ENCODE assay signal across 8 cellular contexts in the genomic region with DNA sequence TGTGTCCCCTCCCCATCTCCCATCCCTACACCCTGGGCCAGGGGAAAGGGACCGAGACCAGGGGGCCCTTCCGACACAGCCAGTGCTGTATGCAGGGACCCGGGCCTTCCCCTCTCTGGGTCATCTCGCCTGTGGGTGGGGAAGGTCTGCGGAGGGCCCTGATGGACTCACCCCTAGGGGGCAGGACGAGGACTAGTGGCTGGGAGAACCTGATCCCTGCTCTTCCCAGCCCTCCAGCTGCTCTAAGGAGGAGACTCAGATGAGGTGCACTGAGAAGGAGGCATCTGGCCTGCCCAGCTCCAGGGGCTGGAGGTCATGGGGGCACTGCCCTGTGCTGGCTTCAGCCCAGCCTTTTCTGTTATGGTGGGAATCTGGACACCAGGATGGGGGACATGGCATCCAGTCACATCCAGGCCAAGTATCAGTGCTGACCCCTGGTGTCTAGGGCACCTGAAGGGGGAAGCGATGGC. TPM values are rescaled to one million over a fixed set of nuclear protein-coding genes. Genes with fewer than 3 reads are reported as not detected.
A peak's percentile ranks its signal among the peaks of the same experiment; 100 is the strongest.
DNase-seq lines count a peak whose midpoint lies in the region; ATAC-seq and TF ChIP-seq lines count a peak whose summit lies in the region.

No MANE protein-coding gene starts in this region.

- no peaks in the 10 kb centered on the region for H4K20me1 ChIP-seq in HCT116 (ENCODE audit: insufficient read depth)

- H3K9me3 ChIP-seq in HCT116 (ENCODE audit: control insufficient read depth in 1 of 2, insufficient read depth in 1 of 2, low read depth in 1 of 2, low read length in 2 of 2) (no peaks in the 10 kb centered on the region), ascending aorta (no peaks in the 10 kb centered on the region)

- ATAC-seq in HCT116 = peak; percentile 84

- TF ChIP-seq RAD21 in HCT116 (IDR thresholded peaks at IDR 0.05; ENCODE audit: low read depth) = peak; percentile 51

- POLR2A ChIA-PET in HCT116 (lab: Charles Lee) = interaction anchor here (0.6 to 1.7 kb wide), 2 partner anchors 63 to 294 kb away, joined by 3 to 4 read pairs; a partner anchor contains a TSS

- peak overlapping the region; percentile 97 for H3K4me2 ChIP-seq in HCT116 (ENCODE audit: low read length)

- H3K4me1 ChIP-seq in HCT116 (ENCODE audit: control insufficient read depth in 1 of 2, insufficient read depth in 2 of 2, low read length in 2 of 2) = peaks cover 2 to 24% of the 10 kb centered on the region in 2 experiments; a peak in 3 of 4 replicates
- H3K4me1 ChIP-seq in ascending aorta = peaks cover 17 to 55% of the 10 kb centered on the region in 2 donors

- peak overlapping the region; percentile 87 for H3K27ac ChIP-seq in HCT116 (ENCODE audit: low read depth, low read length)
- H3K27ac ChIP-seq in ascending aorta = peak overlapping the region; percentile 98 to 99

- peak overlapping the region; percentile 79 for H3K9ac ChIP-seq in HCT116 (ENCODE audit: low read length)

- H3K36me3 ChIP-seq in HCT116 (ENCODE audit: control insufficient read depth in 1 of 2, insufficient read depth in 2 of 2, low read length in 2 of 2) = peaks cover 0 to 3% of the 10 kb centered on the region in 2 experiments; a peak in 1 of 4 replicates
- H3K36me3 ChIP-seq in ascending aorta = peaks cover 21 to 39% of the 10 kb centered on the region in 2 donors

- no TSS peak for BruUV-seq in HCT116 (replicated peaks; lab: Mats Ljungman, UMichigan)

- no peak for TF ChIP-seq POLR2A in HCT116 (IDR thresholded peaks at IDR 0.05; ENCODE audit: borderline replicate concordance, extremely low read depth, insufficient read depth, insufficient read length)

- intact Hi-C loops in HCT116 (cut with micrococcal nuclease) = no loop called here
- intact Hi-C loops in ascending aorta (cut with DNase I) = loop anchor here (5.0 kb wide), 1 partner anchor 230 kb away; a partner anchor contains a TSS

- TF ChIP-seq CTCF in HCT116 (IDR thresholded peaks at IDR 0.05 in 2 of 3, conservative IDR thresholded peaks at IDR 0.05 in 1 of 3; ENCODE audit: borderline replicate concordance in 1 of 3, insufficient read depth in 1 of 3, low read depth in 2 of 3, low read length in 2 of 3) = peak; percentile 79 to 90 (median 83)
- peak; percentile 52 to 62 (median 53) for TF ChIP-seq CTCF in ascending aorta (IDR thresholded peaks at IDR 0.05)

- RAD21 ChIA-PET in HCT116 (lab: Charles Lee; ENCODE audit: low non-redundant PET in 1 of 2, low total read pairs in 2 of 2, uncharacterized antibody in 2 of 2, unreplicated experiment in 2 of 2) = interaction anchor here in 1 of 2 experiments (0.6 kb wide), 1 partner anchor 54 kb away, joined by 4 read pairs; no protein-coding TSS in a partner anchor

- H3K9me2 ChIP-seq in HCT116 (ENCODE audit: insufficient read depth) = no peaks in the 10 kb centered on the region

- DNase-seq in HCT116 (ENCODE audit: low read depth, low spot score) = peak; percentile 33
- DNase-seq in ascending aorta (ENCODE audit: low spot score in 2 of 2) = peak in 1 of 2 donors; percentile 71
- DNase-seq in iPS-NIHi11 (ENCODE audit: low spot score) = peak; percentile 76
- DNase-seq in stromal cell of bone marrow (ENCODE audit: low read depth) = peak; percentile 47
- DNase-seq in NCI-H1048 (lab: John Stamatoyannopoulos, UW) = no peak
- DNase-seq in effector CD8-positive, alpha-beta T cell (lab: John Stamatoyannopoulos, UW) = no peak
- DNase-seq in KG1 (lab: John Stamatoyannopoulos, UW) = no peak
- DNase-seq in cortex of kidney (lab: John Stamatoyannopoulos, UW) = no peak

- H3K79me2 ChIP-seq in HCT116 (ENCODE audit: insufficient read depth, low read length) = peaks cover 7% of the 10 kb centered on the region; the same call in 1 of the 2 replicates

- no peak overlapping the region for H2AFZ ChIP-seq in HCT116 (ENCODE audit: low read depth, low read length, poor library complexity, severe bottlenecking)

- peak overlapping the region; percentile 78 to 92 for H3K4me3 ChIP-seq in HCT116 (replicated peaks in 1 of 2; ENCODE audit: low read depth in 1 of 2, low read length in 2 of 2)
- peak overlapping the region; percentile 92 to 93 for H3K4me3 ChIP-seq in ascending aorta

- H3K27me3 ChIP-seq in HCT116 (ENCODE audit: insufficient read depth, low read length) (no peaks in the 10 kb centered on the region), ascending aorta (no peaks in the 10 kb centered on the region)

- CTCF ChIA-PET in HCT116 (lab: Charles Lee) = interaction anchor here (1.0 to 1.5 kb wide), 4 partner anchors 11 to 64 kb away, joined by 3 to 5 read pairs (median 3); a partner anchor contains a TSS

TF ChIP-seq in HCT116, 20 proteins besides CTCF, POLR2A, EP300 and RAD21:
- no peak for TF ChIP-seq EZH2 (IDR thresholded peaks at IDR 0.05)
- TF ChIP-seq, protein P1, sequence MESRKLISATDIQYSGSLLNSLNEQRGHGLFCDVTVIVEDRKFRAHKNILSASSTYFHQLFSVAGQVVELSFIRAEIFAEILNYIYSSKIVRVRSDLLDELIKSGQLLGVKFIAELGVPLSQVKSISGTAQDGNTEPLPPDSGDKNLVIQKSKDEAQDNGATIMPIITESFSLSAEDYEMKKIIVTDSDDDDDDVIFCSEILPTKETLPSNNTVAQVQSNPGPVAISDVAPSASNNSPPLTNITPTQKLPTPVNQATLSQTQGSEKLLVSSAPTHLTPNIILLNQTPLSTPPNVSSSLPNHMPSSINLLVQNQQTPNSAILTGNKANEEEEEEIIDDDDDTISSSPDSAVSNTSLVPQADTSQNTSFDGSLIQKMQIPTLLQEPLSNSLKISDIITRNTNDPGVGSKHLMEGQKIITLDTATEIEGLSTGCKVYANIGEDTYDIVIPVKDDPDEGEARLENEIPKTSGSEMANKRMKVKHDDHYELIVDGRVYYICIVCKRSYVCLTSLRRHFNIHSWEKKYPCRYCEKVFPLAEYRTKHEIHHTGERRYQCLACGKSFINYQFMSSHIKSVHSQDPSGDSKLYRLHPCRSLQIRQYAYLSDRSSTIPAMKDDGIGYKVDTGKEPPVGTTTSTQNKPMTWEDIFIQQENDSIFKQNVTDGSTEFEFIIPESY (IDR thresholded peaks at IDR 0.05; ENCODE audit: extremely low read depth, insufficient replicate concordance, low read length) = no peak
- no peak for TF ChIP-seq ZFX (IDR thresholded peaks at IDR 0.05)
- TF ChIP-seq TCF7L2 (IDR thresholded peaks at IDR 0.05; ENCODE audit: borderline replicate concordance, extremely low read depth, insufficient read depth, insufficient read length) = no peak
- no peak for TF ChIP-seq CBX3 (IDR thresholded peaks at IDR 0.05; ENCODE audit: low read depth)
- no peak for TF ChIP-seq EGR1 (IDR thresholded peaks at IDR 0.05; ENCODE audit: low read depth)
- TF ChIP-seq, protein P2, sequence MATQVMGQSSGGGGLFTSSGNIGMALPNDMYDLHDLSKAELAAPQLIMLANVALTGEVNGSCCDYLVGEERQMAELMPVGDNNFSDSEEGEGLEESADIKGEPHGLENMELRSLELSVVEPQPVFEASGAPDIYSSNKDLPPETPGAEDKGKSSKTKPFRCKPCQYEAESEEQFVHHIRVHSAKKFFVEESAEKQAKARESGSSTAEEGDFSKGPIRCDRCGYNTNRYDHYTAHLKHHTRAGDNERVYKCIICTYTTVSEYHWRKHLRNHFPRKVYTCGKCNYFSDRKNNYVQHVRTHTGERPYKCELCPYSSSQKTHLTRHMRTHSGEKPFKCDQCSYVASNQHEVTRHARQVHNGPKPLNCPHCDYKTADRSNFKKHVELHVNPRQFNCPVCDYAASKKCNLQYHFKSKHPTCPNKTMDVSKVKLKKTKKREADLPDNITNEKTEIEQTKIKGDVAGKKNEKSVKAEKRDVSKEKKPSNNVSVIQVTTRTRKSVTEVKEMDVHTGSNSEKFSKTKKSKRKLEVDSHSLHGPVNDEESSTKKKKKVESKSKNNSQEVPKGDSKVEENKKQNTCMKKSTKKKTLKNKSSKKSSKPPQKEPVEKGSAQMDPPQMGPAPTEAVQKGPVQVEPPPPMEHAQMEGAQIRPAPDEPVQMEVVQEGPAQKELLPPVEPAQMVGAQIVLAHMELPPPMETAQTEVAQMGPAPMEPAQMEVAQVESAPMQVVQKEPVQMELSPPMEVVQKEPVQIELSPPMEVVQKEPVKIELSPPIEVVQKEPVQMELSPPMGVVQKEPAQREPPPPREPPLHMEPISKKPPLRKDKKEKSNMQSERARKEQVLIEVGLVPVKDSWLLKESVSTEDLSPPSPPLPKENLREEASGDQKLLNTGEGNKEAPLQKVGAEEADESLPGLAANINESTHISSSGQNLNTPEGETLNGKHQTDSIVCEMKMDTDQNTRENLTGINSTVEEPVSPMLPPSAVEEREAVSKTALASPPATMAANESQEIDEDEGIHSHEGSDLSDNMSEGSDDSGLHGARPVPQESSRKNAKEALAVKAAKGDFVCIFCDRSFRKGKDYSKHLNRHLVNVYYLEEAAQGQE (IDR thresholded peaks at IDR 0.05; ENCODE audit: low read depth) = no peak
- TF ChIP-seq ELF1 (IDR thresholded peaks at IDR 0.05; ENCODE audit: borderline replicate concordance, low read depth) = no peak
- no peak for TF ChIP-seq ZNF274 (IDR thresholded peaks at IDR 0.05; ENCODE audit: low read depth, low read length)
- TF ChIP-seq, protein P3, sequence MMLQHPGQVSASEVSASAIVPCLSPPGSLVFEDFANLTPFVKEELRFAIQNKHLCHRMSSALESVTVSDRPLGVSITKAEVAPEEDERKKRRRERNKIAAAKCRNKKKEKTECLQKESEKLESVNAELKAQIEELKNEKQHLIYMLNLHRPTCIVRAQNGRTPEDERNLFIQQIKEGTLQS (IDR thresholded peaks at IDR 0.05) = no peak
- TF ChIP-seq EZH2phosphoT487 (IDR thresholded peaks at IDR 0.05; ENCODE audit: borderline replicate concordance) = no peak
- TF ChIP-seq, protein P4, sequence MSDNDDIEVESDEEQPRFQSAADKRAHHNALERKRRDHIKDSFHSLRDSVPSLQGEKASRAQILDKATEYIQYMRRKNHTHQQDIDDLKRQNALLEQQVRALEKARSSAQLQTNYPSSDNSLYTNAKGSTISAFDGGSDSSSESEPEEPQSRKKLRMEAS (IDR thresholded peaks at IDR 0.05) = no peak
- no peak for TF ChIP-seq CEBPB (IDR thresholded peaks at IDR 0.05; ENCODE audit: low read depth)
- no peak for TF ChIP-seq SIN3A (IDR thresholded peaks at IDR 0.05; ENCODE audit: low read depth)
- no peak for TF ChIP-seq POLR2AphosphoS5 (IDR thresholded peaks at IDR 0.05; ENCODE audit: low read depth, low read length)
- no peak for TF ChIP-seq JUND (IDR thresholded peaks at IDR 0.05)
- TF ChIP-seq YY1 (IDR thresholded peaks at IDR 0.05; ENCODE audit: extremely low read depth, insufficient replicate concordance, low read depth, low read length) = no peak
- TF ChIP-seq FOSL1 (IDR thresholded peaks at IDR 0.05; ENCODE audit: low read depth) = no peak
- no peak for TF ChIP-seq SRF (IDR thresholded peaks at IDR 0.05; ENCODE audit: low read depth)
- no peak for TF ChIP-seq SP1 (IDR thresholded peaks at IDR 0.05; ENCODE audit: low read depth)

RNA-seq across cellular contexts. Expression of a gene that starts 0.7 kb away (rescaled TPM):
- total RNA-seq in HCT116 (2021; ENCODE audit: unreplicated experiment) (49.3 TPM), ascending aorta (717 TPM)
- polyA plus RNA-seq in HCT116 (2012) = 34.4 and 43.3 TPM in 2 replicates

RNA-seq across cellular contexts. Expression of a gene that starts 31.3 kb away (rescaled TPM):
- total RNA-seq in HCT116 (2021; ENCODE audit: unreplicated experiment) = 17.1 TPM
- polyA plus RNA-seq in HCT116 (2012) = 6.0 and 7.9 TPM in 2 replicates
- total RNA-seq in ascending aorta = 29.8 TPM

Comparison
In these comparisons a context has a peak if more than half of its experiments do, and no peak if none do; other contexts are left out.
1. DNase-seq: peak in HCT116 (single experiment), iPS-NIHi11 (single experiment) and stromal cell of bone marrow (single experiment); none in NCI-H1048 (single experiment), effector CD8-positive, alpha-beta T cell (single experiment), KG1 (single experiment) and cortex of kidney (single experiment).
2. RNA of a gene that starts 0.7 kb away (total RNA-seq): 717 TPM in ascending aorta (single experiment); 49.3 TPM in HCT116 (single experiment); every median in the first group is over 10 times any median in the second.